In genomic region chr19:57769345-57770131, GRCh38 we compare ENCODE assay signal across 8 cellular contexts. TPM values are rescaled to one million over a fixed set of nuclear protein-coding genes. Genes with fewer than 3 reads are reported as not detected.
DNase-seq lines count a peak whose midpoint lies in the region; ATAC-seq and TF ChIP-seq lines count a peak whose summit lies in the region.

Gene ZNF586, plus strand, starts transcription at chr19:57769676. Its CDS starts 167 bp downstream, at chr19:57769843.

- no peak for TF ChIP-seq EP300 in stomach (IDR thresholded peaks at IDR 0.05)

- WGBS in stomach, 5 donors = 3 to 5% (median 4%) methylated on average over 47 to 61 of the region's 61 CpGs

- peak within 1 kb of the TSS; percentile 94 for H3K27ac Mint-ChIP-seq in neural crest cell (ENCODE audit: unreplicated experiment)

- H3K4me3 ChIP-seq in fibroblast of villous mesenchyme (ENCODE audit: low read depth, low read length) = peak within 1 kb of the TSS; percentile 84
- H3K4me3 ChIP-seq in stomach = peak within 1 kb of the TSS; percentile 67 to 100 (median 90)

- peaks cover 26% of the 10 kb centered on the region for H3K4me1 Mint-ChIP-seq in neural crest cell

- peaks cover 39% of the 10 kb centered on the region for H3K36me3 Mint-ChIP-seq in neural crest cell (ENCODE audit: low read depth)

- TF ChIP-seq POLR2A in stomach (IDR thresholded peaks at IDR 0.05) = no peak

- peak within 1 kb of the TSS; percentile 98 for H3K4me3 Mint-ChIP-seq in neural crest cell

- no peaks in the 10 kb centered on the region for H3K27me3 ChIP-seq in stomach

- TF ChIP-seq CTCF in fibroblast of villous mesenchyme (IDR thresholded peaks at IDR 0.05; ENCODE audit: insufficient read depth, low read depth, low read length) = no peak
- TF ChIP-seq CTCF in neural crest cell (conservative IDR thresholded peaks at IDR 0.05) = no peak
- no peak for TF ChIP-seq CTCF in stomach (IDR thresholded peaks at IDR 0.05)

- peaks cover 14 to 35% (median 17%) of the 10 kb centered on the region in 4 donors for H3K4me1 ChIP-seq in stomach

- H3K27me3 Mint-ChIP-seq in neural crest cell (ENCODE audit: low read depth) = no peaks in the 10 kb centered on the region

- intact Hi-C loops in stomach (cut with DNase I; ENCODE audit: low total_unique reads) = no loop called here

- peak; percentile 92 for ATAC-seq in GM21717 (IDR thresholded peaks at IDR 0.05; ENCODE audit: unreplicated experiment)

- H3K27ac ChIP-seq in stomach = peak within 1 kb of the TSS; percentile 81 to 94 (median 90)

- peaks cover 10% of the 10 kb centered on the region for H3K9me3 Mint-ChIP-seq in neural crest cell

- peaks cover 14 to 53% (median 41%) of the 10 kb centered on the region in 4 donors for H3K36me3 ChIP-seq in stomach

- peaks cover 0 to 81% (median 58%) of the 10 kb centered on the region in 4 donors for H3K9me3 ChIP-seq in stomach

- DNase-seq in DMS53 treated with DMSO at 0.1 percent for 48 hours (lab: John Stamatoyannopoulos, UW; ENCODE audit: unreplicated experiment) (peak; percentile 85), KG1 (lab: John Stamatoyannopoulos, UW) (peak; percentile 87), SIG-M5 (lab: John Stamatoyannopoulos, UW) (peak; percentile 10), fibroblast of villous mesenchyme (ENCODE audit: low read depth) (peak; percentile 93), neural crest cell (ENCODE audit: low read depth, low spot score) (peak; percentile 77), stomach (peak; percentile 90)
- peak; percentile 96 for DNase-seq in activated effector memory CD4-positive, alpha-beta T cell treated with anti-CD3 and anti-CD28 coated beads, Interleukin-2, amount 50 U/mL, for 16 hours

RNA-seq across cellular contexts. Expression of gene ZNF586, which starts in this region (rescaled TPM):
- total RNA-seq in fibroblast of villous mesenchyme = 12.2 and 22.9 TPM in 2 replicates
- total RNA-seq in neural crest cell = 19.6 and 20.1 TPM in 2 replicates
- 10 to 100 TPM in 2 of 5 donors, 1 to 10 TPM in 2, not detected in 1; 7.5 to 46.4 (median 13.0) TPM for total RNA-seq in stomach
- 1 to 10 TPM; 5.5 to 7.2 (median 5.7) TPM for polyA plus RNA-seq in stomach

Comparison
In these comparisons a context has a peak if more than half of its experiments do, and no peak if none do; other contexts are left out.
1. Peak in every context shown above with its lines: DNase-seq, ATAC-seq, H3K4me3 ChIP-seq and H3K27ac ChIP-seq.
2. DNase-seq: peak in every context shown above with its lines; median percentile 96 in activated effector memory CD4-positive, alpha-beta T cell treated with anti-CD3 and anti-CD28 coated beads, Interleukin-2, amount 50 U/mL, for 16 hours; 93 in fibroblast of villous mesenchyme; 90 in stomach; 87 in KG1; 85 in DMS53 treated with DMSO at 0.1 percent for 48 hours; 77 in neural crest cell; 10 in SIG-M5.